In genomic region chr17:1942066-1942365, GRCh38 we compare ENCODE assay signal across 20 cellular contexts.
"Had no signal": no experiment of that assay in that cellular context is flagged by ENCODE, and none has a peak within 500 bp of the region (broad histone marks: within the 10 kb centered on the region; RNA-seq: fewer than 3 reads in every experiment).

No MANE protein-coding gene starts in this region.

- H3K27ac ChIP-seq: esophagus squamous epithelium, gastroesophageal sphincter, left ventricle myocardium inferior, lower lobe of right lung, neutrophil, testis, tibial nerve, upper lobe of right lung, vagina had no signal

- H3K4me3 ChIP-seq: esophagus squamous epithelium, gastroesophageal sphincter, left ventricle myocardium inferior, lower lobe of right lung, smooth muscle cell, testis, tibial nerve, upper lobe of right lung, vagina had no signal

- H3K36me3 ChIP-seq: gastroesophageal sphincter, left ventricle myocardium inferior, lower lobe of right lung, neutrophil, upper lobe of right lung, vagina had no signal

- ATAC-seq: gastroesophageal sphincter; left cardiac atrium; lower lobe of right lung; natural killer cell treated with Interleukin-12 subunit alpha and Interleukin-12 subunit beta and Interleukin-15 and Interleukin-18, amount 100 ng/mL, for 72 hours; right cardiac atrium; stimulated activated effector memory CD8-positive, alpha-beta T cell treated with anti-CD3 and anti-CD28 coated beads, Interleukin-12 subunit alpha, Interleukin-12 subunit beta, amount 100 ng/mL, for 72 hours; upper lobe of right lung had no signal

- H3K27me3 ChIP-seq: esophagus squamous epithelium, testis, tibial nerve, upper lobe of right lung, vagina had no signal

- DNase-seq: esophagus squamous epithelium; foreskin fibroblast; immature natural killer cell; left cardiac atrium; left ventricle myocardium inferior; lower lobe of right lung; midbrain; posterior cingulate gyrus; stimulated activated CD4-positive, alpha-beta T cell treated with anti-CD3 and anti-CD28 coated beads, Interleukin-4, amount 100 ng/mL, for 1 hour; stimulated activated CD8-positive, alpha-beta memory T cell treated with anti-CD3 and anti-CD28 coated beads, Interleukin-4, amount 100 ng/mL, for 48 hours; testis; upper lobe of right lung had no signal
